8 cellular contexts compared by ENCODE assay signal in the genomic region with DNA sequence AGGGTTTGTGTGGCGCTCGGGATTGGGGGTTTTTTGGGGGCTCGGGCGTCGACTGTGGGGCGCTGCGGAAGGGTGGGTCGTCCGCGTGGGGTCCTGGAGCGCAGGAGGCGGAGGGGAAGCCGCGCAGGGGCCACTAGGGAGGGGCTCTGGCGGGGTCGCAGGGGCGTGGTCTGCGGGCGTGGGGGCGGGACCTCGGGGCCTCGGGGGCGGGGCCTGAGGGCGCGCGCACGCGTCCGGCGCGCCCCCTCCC. TPM values are rescaled to one million over a fixed set of nuclear protein-coding genes. Genes with fewer than 3 reads are reported as not detected.
DNase-seq lines count a peak whose midpoint lies in the region; ATAC-seq and TF ChIP-seq lines count a peak whose summit lies in the region.
"Not testable (repeated sequence)": the region's sequence is repeated elsewhere in the genome, so short reads cannot be mapped to it uniquely, and the experiment has no call there.

TSS of gene EPN2 (plus strand) at position 228 of the 250 bp plus-strand sequence. CDS start 45,754 bp downstream, outside the sequence.

- H3K4me1 ChIP-seq in BLaER1 treated with 17β-estradiol and CSF1 and Interleukin-3, amounts not matched to agents 10 nM and 100 nM = not testable (repeated sequence)

- intact Hi-C loops in posterior cingulate gyrus (cut with DNase I) = not testable (repeated sequence)

- not testable (repeated sequence) for H3K27me3 Mint-ChIP-seq in HFFc6 (ENCODE audit: insufficient read depth); stimulated activated naive B cell treated with anti-CD40 and anti-IgM and Interleukin-4, amounts not matched to agents 10 μg/mL and 1 μg/mL and 100 μg/mL, for 72 hours
- H3K27me3 Mint-ChIP-seq in T-helper 1 cell treated with Interleukin-12 subunit alpha and Interleukin-12 subunit beta and Interleukin-4 antibody, amounts not matched to agents 30 μg/mL and 1 μg/mL, for 36 hours (ENCODE audit: low read depth) = peaks cover 15% of the 10 kb centered on the region

- H3K4me2 ChIP-seq in BLaER1 treated with 17β-estradiol and CSF1 and Interleukin-3, amounts not matched to agents 10 nM and 100 nM = peak within 1 kb of the TSS; percentile 75 to 88 (median 80)

- peaks cover 25 to 38% (median 33%) of the 10 kb centered on the region in 11 experiments for H3K27me3 ChIP-seq in BLaER1 treated with 17β-estradiol and CSF1 and Interleukin-3, amounts not matched to agents 10 nM and 100 nM
- not testable (repeated sequence) for H3K27me3 ChIP-seq in kidney epithelial cell (ENCODE audit: control insufficient read depth, insufficient read depth, low read length)

- H3K36me3 ChIP-seq in BLaER1 treated with 17β-estradiol and CSF1 and Interleukin-3, amounts not matched to agents 10 nM and 100 nM; kidney epithelial cell (ENCODE audit: control insufficient read depth, insufficient read depth, low read length): not testable (repeated sequence)

- H3K27ac Mint-ChIP-seq in HFFc6 = peak within 1 kb of the TSS; percentile 73
- not testable (repeated sequence) for H3K27ac Mint-ChIP-seq in T-helper 1 cell treated with Interleukin-12 subunit alpha and Interleukin-12 subunit beta and Interleukin-4 antibody, amounts not matched to agents 30 μg/mL and 1 μg/mL, for 36 hours
- peak within 1 kb of the TSS; percentile 48 to 60 for H3K27ac Mint-ChIP-seq in activated naive CD4-positive, alpha-beta T cell treated with anti-CD3 and anti-CD28 coated beads, Interleukin-2, amount 50 U/mL, for 72 hours
- H3K27ac Mint-ChIP-seq in stimulated activated naive B cell treated with anti-CD40 and anti-IgM and Interleukin-4, amounts not matched to agents 10 μg/mL and 1 μg/mL and 100 μg/mL, for 72 hours = peak within 1 kb of the TSS; percentile 51

- H3K36me3 Mint-ChIP-seq in HFFc6 (ENCODE audit: low read depth); T-helper 1 cell treated with Interleukin-12 subunit alpha and Interleukin-12 subunit beta and Interleukin-4 antibody, amounts not matched to agents 30 μg/mL and 1 μg/mL, for 36 hours (ENCODE audit: low read depth); activated naive CD4-positive, alpha-beta T cell treated with anti-CD3 and anti-CD28 coated beads, Interleukin-2, amount 50 U/mL, for 72 hours; stimulated activated naive B cell treated with anti-CD40 and anti-IgM and Interleukin-4, amounts not matched to agents 10 μg/mL and 1 μg/mL and 100 μg/mL, for 72 hours: not testable (repeated sequence)

- H3K9ac ChIP-seq in BLaER1 treated with 17β-estradiol and CSF1 and Interleukin-3, amounts not matched to agents 10 nM and 100 nM = peak within 1 kb of the TSS; percentile 59 to 82 (median 72); a peak in 21 of 22 replicates

- peak within 1 kb of the TSS in 7 of 11 experiments; percentile 26 to 66 (median 48); a peak in 12 of 22 replicates for H3K27ac ChIP-seq in BLaER1 treated with 17β-estradiol and CSF1 and Interleukin-3, amounts not matched to agents 10 nM and 100 nM
- peak within 1 kb of the TSS; percentile 63 for H3K27ac ChIP-seq in epithelial cell of prostate

- not testable (repeated sequence) for TF ChIP-seq CTCF in HFFc6 (IDR thresholded peaks at IDR 0.05); kidney epithelial cell (IDR thresholded peaks at IDR 0.05; ENCODE audit: insufficient read depth, low read length, poor library complexity, severe bottlenecking)

- peaks cover 21% of the 10 kb centered on the region for H3K4me1 Mint-ChIP-seq in HFFc6 (ENCODE audit: low read depth)
- H3K4me1 Mint-ChIP-seq in T-helper 1 cell treated with Interleukin-12 subunit alpha and Interleukin-12 subunit beta and Interleukin-4 antibody, amounts not matched to agents 30 μg/mL and 1 μg/mL, for 36 hours (ENCODE audit: low read depth); stimulated activated naive B cell treated with anti-CD40 and anti-IgM and Interleukin-4, amounts not matched to agents 10 μg/mL and 1 μg/mL and 100 μg/mL, for 72 hours: not testable (repeated sequence)

- not testable (repeated sequence) for ATAC-seq in activated naive CD4-positive, alpha-beta T cell treated with anti-CD3 and anti-CD28 coated beads, Interleukin-2, amount 50 U/mL, for 72 hours; stimulated activated naive B cell treated with anti-CD40 and anti-IgM and Interleukin-4, amounts not matched to agents 10 μg/mL and 1 μg/mL and 100 μg/mL, for 72 hours (replicated peaks)

- not testable (repeated sequence) for H3K9me3 ChIP-seq in BLaER1 treated with 17β-estradiol and CSF1 and Interleukin-3, amounts not matched to agents 10 nM and 100 nM (replicated peaks in 1 of 11)

- not testable (repeated sequence) for DNase-seq in HFFc6; epithelial cell of prostate (ENCODE audit: low read depth, low spot score); kidney epithelial cell (ENCODE audit: low read depth); stimulated activated naive B cell treated with anti-CD40 and anti-IgM and Interleukin-4, amounts not matched to agents 10 μg/mL and 1 μg/mL and 100 μg/mL, for 72 hours
- DNase-seq in activated naive CD4-positive, alpha-beta T cell treated with anti-CD3 and anti-CD28 coated beads, Interleukin-2, amount 50 U/mL, for 72 hours (ENCODE audit: low spot score in 2 of 2) = peak in 1 of 2 donors; percentile 60
- peak; percentile 46 to 96 (median 67) for DNase-seq in posterior cingulate gyrus

- H3K4me3 ChIP-seq in BLaER1 treated with 17β-estradiol and CSF1 and Interleukin-3, amounts not matched to agents 10 nM and 100 nM = peak within 1 kb of the TSS; percentile 62 to 78 (median 68)
- H3K4me3 ChIP-seq in kidney epithelial cell (ENCODE audit: low read depth, low read length) = peak within 1 kb of the TSS; percentile 99

- peak within 1 kb of the TSS; percentile 97 for H3K4me3 Mint-ChIP-seq in HFFc6
- peak within 1 kb of the TSS; percentile 84 for H3K4me3 Mint-ChIP-seq in T-helper 1 cell treated with Interleukin-12 subunit alpha and Interleukin-12 subunit beta and Interleukin-4 antibody, amounts not matched to agents 30 μg/mL and 1 μg/mL, for 36 hours
- peak within 1 kb of the TSS; percentile 86 to 95 for H3K4me3 Mint-ChIP-seq in stimulated activated naive B cell treated with anti-CD40 and anti-IgM and Interleukin-4, amounts not matched to agents 10 μg/mL and 1 μg/mL and 100 μg/mL, for 72 hours

- peaks cover 0 to 17% (median 6%) of the 10 kb centered on the region in 11 experiments; a peak in 7 of 22 replicates for H4K20me1 ChIP-seq in BLaER1 treated with 17β-estradiol and CSF1 and Interleukin-3, amounts not matched to agents 10 nM and 100 nM

- H3K9me3 Mint-ChIP-seq in HFFc6; T-helper 1 cell treated with Interleukin-12 subunit alpha and Interleukin-12 subunit beta and Interleukin-4 antibody, amounts not matched to agents 30 μg/mL and 1 μg/mL, for 36 hours; activated naive CD4-positive, alpha-beta T cell treated with anti-CD3 and anti-CD28 coated beads, Interleukin-2, amount 50 U/mL, for 72 hours; stimulated activated naive B cell treated with anti-CD40 and anti-IgM and Interleukin-4, amounts not matched to agents 10 μg/mL and 1 μg/mL and 100 μg/mL, for 72 hours: not testable (repeated sequence)

RNA-seq across cellular contexts. Expression of gene EPN2, which starts in this region (rescaled TPM):
- total RNA-seq in HFFc6 (2021; fragmentation: NEBNext Ultra II Directional; extraction: Animal tissue kit (Norgen Biotek cat#: 25700)) = 10 to 100 TPM; 40.1 to 47.4 (median 42.7) TPM
- 1 to 10 TPM; 2.6 to 9.7 TPM for total RNA-seq in activated naive CD4-positive, alpha-beta T cell treated with anti-CD3 and anti-CD28 coated beads, Interleukin-2, amount 50 U/mL, for 72 hours
- 13.7 and 18.8 TPM in 2 replicates for total RNA-seq in kidney epithelial cell
